In the genomic region with DNA sequence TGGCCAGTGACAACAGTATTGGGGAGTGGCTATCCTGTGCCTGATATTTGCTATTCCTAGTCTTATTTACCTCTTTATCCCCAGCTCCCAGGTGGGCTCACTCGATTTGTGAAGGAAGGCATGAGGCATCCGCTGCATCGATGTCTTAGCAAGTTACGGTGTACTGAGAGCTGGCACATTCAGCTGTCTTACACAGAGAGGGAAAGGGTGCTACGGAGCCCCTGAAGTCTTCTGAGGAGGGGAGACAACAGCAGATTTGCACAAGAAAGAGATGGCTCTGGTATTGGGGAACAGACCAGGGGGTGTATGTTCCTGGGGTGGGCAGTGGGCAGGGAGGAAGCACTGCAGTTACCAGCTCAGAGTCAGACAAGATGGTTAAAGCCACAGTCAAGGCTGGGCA, we compare ENCODE assay signal across 1 cellular context.
TF ChIP-seq lines count a peak whose summit lies in the region.

No MANE protein-coding gene starts in this region.

TF ChIP-seq in H1, 55 proteins besides CTCF, POLR2A, EP300 and RAD21:
- TF ChIP-seq POLR2AphosphoS5 (IDR thresholded peaks at IDR 0.05; ENCODE audit: low read depth, low read length): no peak
- TF ChIP-seq TBP (IDR thresholded peaks at IDR 0.05; ENCODE audit: low read depth, low read length): no peak
- TF ChIP-seq EGR1 (IDR thresholded peaks at IDR 0.05; ENCODE audit: borderline replicate concordance, low read depth, low read length): no peak
- TF ChIP-seq, protein P1, sequence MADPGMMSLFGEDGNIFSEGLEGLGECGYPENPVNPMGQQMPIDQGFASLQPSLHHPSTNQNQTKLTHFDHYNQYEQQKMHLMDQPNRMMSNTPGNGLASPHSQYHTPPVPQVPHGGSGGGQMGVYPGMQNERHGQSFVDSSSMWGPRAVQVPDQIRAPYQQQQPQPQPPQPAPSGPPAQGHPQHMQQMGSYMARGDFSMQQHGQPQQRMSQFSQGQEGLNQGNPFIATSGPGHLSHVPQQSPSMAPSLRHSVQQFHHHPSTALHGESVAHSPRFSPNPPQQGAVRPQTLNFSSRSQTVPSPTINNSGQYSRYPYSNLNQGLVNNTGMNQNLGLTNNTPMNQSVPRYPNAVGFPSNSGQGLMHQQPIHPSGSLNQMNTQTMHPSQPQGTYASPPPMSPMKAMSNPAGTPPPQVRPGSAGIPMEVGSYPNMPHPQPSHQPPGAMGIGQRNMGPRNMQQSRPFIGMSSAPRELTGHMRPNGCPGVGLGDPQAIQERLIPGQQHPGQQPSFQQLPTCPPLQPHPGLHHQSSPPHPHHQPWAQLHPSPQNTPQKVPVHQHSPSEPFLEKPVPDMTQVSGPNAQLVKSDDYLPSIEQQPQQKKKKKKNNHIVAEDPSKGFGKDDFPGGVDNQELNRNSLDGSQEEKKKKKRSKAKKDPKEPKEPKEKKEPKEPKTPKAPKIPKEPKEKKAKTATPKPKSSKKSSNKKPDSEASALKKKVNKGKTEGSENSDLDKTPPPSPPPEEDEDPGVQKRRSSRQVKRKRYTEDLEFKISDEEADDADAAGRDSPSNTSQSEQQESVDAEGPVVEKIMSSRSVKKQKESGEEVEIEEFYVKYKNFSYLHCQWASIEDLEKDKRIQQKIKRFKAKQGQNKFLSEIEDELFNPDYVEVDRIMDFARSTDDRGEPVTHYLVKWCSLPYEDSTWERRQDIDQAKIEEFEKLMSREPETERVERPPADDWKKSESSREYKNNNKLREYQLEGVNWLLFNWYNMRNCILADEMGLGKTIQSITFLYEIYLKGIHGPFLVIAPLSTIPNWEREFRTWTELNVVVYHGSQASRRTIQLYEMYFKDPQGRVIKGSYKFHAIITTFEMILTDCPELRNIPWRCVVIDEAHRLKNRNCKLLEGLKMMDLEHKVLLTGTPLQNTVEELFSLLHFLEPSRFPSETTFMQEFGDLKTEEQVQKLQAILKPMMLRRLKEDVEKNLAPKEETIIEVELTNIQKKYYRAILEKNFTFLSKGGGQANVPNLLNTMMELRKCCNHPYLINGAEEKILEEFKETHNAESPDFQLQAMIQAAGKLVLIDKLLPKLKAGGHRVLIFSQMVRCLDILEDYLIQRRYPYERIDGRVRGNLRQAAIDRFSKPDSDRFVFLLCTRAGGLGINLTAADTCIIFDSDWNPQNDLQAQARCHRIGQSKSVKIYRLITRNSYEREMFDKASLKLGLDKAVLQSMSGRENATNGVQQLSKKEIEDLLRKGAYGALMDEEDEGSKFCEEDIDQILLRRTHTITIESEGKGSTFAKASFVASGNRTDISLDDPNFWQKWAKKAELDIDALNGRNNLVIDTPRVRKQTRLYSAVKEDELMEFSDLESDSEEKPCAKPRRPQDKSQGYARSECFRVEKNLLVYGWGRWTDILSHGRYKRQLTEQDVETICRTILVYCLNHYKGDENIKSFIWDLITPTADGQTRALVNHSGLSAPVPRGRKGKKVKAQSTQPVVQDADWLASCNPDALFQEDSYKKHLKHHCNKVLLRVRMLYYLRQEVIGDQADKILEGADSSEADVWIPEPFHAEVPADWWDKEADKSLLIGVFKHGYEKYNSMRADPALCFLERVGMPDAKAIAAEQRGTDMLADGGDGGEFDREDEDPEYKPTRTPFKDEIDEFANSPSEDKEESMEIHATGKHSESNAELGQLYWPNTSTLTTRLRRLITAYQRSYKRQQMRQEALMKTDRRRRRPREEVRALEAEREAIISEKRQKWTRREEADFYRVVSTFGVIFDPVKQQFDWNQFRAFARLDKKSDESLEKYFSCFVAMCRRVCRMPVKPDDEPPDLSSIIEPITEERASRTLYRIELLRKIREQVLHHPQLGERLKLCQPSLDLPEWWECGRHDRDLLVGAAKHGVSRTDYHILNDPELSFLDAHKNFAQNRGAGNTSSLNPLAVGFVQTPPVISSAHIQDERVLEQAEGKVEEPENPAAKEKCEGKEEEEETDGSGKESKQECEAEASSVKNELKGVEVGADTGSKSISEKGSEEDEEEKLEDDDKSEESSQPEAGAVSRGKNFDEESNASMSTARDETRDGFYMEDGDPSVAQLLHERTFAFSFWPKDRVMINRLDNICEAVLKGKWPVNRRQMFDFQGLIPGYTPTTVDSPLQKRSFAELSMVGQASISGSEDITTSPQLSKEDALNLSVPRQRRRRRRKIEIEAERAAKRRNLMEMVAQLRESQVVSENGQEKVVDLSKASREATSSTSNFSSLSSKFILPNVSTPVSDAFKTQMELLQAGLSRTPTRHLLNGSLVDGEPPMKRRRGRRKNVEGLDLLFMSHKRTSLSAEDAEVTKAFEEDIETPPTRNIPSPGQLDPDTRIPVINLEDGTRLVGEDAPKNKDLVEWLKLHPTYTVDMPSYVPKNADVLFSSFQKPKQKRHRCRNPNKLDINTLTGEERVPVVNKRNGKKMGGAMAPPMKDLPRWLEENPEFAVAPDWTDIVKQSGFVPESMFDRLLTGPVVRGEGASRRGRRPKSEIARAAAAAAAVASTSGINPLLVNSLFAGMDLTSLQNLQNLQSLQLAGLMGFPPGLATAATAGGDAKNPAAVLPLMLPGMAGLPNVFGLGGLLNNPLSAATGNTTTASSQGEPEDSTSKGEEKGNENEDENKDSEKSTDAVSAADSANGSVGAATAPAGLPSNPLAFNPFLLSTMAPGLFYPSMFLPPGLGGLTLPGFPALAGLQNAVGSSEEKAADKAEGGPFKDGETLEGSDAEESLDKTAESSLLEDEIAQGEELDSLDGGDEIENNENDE (IDR thresholded peaks at IDR 0.05; ENCODE audit: insufficient replicate concordance, low read length): no peak
